Comparison of ENCODE assay signal across 12 cellular contexts in genomic region chr11:460331-461199, GRCh38. TPM values are rescaled to one million over a fixed set of nuclear protein-coding genes. Genes with fewer than 3 reads are reported as not detected.
DNase-seq lines count a peak whose midpoint lies in the region; TF ChIP-seq lines count a peak whose summit lies in the region.
"Had no signal": no experiment of that assay in that cellular context is flagged by ENCODE, and none has a peak within 500 bp of the region (broad histone marks: within the 10 kb centered on the region; RNA-seq: fewer than 3 reads in every experiment).

No MANE protein-coding gene starts in this region.

- no peaks in the 10 kb centered on the region for H4K20me1 ChIP-seq in GM23248 (ENCODE audit: insufficient read depth)

- no peak overlapping the region for H3K14ac ChIP-seq in mesenchymal stem cell (ENCODE audit: low read length in 2 of 2)

- TF ChIP-seq CTCF in coronary artery (IDR thresholded peaks at IDR 0.05) = no peak

- H2BK120ac ChIP-seq in mesenchymal stem cell (ENCODE audit: low read depth, low read length) = no peak overlapping the region

- H3K9me3 ChIP-seq in GM23248 (ENCODE audit: low read depth) (no peaks in the 10 kb centered on the region), mesenchymal stem cell (ENCODE audit: control insufficient read depth, low read length) (no peaks in the 10 kb centered on the region)

- H4K91ac ChIP-seq in mesenchymal stem cell (ENCODE audit: low read length) = no peak overlapping the region

- no peaks in the 10 kb centered on the region for H3K9me2 ChIP-seq in GM23248 (ENCODE audit: insufficient read depth)

- H3K79me1 ChIP-seq in mesenchymal stem cell (replicated peaks; ENCODE audit: low read length, poor library complexity, severe bottlenecking) = peaks cover 33% of the 10 kb centered on the region

- H3K79me2 ChIP-seq in GM23248 (ENCODE audit: insufficient read depth) = peaks cover 44% of the 10 kb centered on the region

- H2AK5ac ChIP-seq in mesenchymal stem cell (ENCODE audit: low read length, severe bottlenecking) = peak overlapping the region; percentile 11

- H3K4me1 ChIP-seq in GM23248 (ENCODE audit: insufficient read depth) (no peaks in the 10 kb centered on the region), mesenchymal stem cell (ENCODE audit: control insufficient read depth, insufficient read depth, low read depth, low read length) (peaks cover 37% of the 10 kb centered on the region)

- WGBS in GM23248 (ENCODE audit: low coverage in 1 of 2, low lambda C conversion rate in 2 of 2, missing lambda C conversion rate in 2 of 2), 2 experiments = 92 to 95% methylated on average over 41 of the region's 41 CpGs
- WGBS in mesenchymal stem cell = 96% methylated on average over 41 of the region's 41 CpGs

- no peak overlapping the region for H2BK12ac ChIP-seq in mesenchymal stem cell (ENCODE audit: low read length in 2 of 2)

- H3K36me3 ChIP-seq in GM23248 (ENCODE audit: low read depth) (no peaks in the 10 kb centered on the region), mesenchymal stem cell (ENCODE audit: control insufficient read depth in 1 of 2, insufficient read depth in 2 of 2, low read depth in 1 of 2, low read length in 2 of 2) (peaks cover 34 to 53% of the 10 kb centered on the region in 2 experiments)

- DNase-seq in GM23248 (peak; percentile 13), coronary artery (ENCODE audit: low spot score) (no peak), mesenchymal stem cell (no peak), NCI-H2196 treated with DMSO at 0.1 percent for 48 hours (lab: John Stamatoyannopoulos, UW; ENCODE audit: unreplicated experiment) (no peak), NCI-H748 (lab: John Stamatoyannopoulos, UW; ENCODE audit: unreplicated experiment) (no peak), glomerular visceral epithelial cell (ENCODE audit: extremely low spot score) (no peak)
- DNase-seq: brain microvascular endothelial cell; NCI-H345; SHP77 treated with DMSO at 0.1 percent for 48 hours; stimulated activated CD4-positive, alpha-beta T cell treated with anti-CD3 and anti-CD28 coated beads, Interleukin-1b, Interleukin-23, amount 100 ng/mL, for 48 hours; WERI-Rb-1 had no signal

- H3K4ac ChIP-seq in mesenchymal stem cell (ENCODE audit: low read depth in 1 of 2, low read length in 2 of 2) = no peak overlapping the region

- no peak overlapping the region for H3K18ac ChIP-seq in mesenchymal stem cell (ENCODE audit: low read depth in 1 of 2, low read length in 2 of 2)

- H3K27ac ChIP-seq in GM23248 (no peak overlapping the region), coronary artery (peak overlapping the region; percentile 50 to 57), mesenchymal stem cell (ENCODE audit: low read length, poor library complexity, severe bottlenecking) (peak overlapping the region; percentile 61)
- H3K27ac ChIP-seq: brain microvascular endothelial cell, epithelial cell of prostate, WERI-Rb-1 had no signal

- no peaks in the 10 kb centered on the region for H3K27me3 ChIP-seq in GM23248 (replicated peaks; ENCODE audit: insufficient read depth)
- H3K27me3 ChIP-seq in mesenchymal stem cell (ENCODE audit: control insufficient read depth in 1 of 2, insufficient read depth in 1 of 2, low read length in 2 of 2) = no peaks in the 10 kb centered on the region
- H3K27me3 ChIP-seq: brain microvascular endothelial cell had no signal

- H3K23ac ChIP-seq in mesenchymal stem cell (ENCODE audit: low read length in 2 of 2) = no peak overlapping the region

- H4K8ac ChIP-seq in mesenchymal stem cell (ENCODE audit: low read length) = no peak overlapping the region

- in situ Hi-C loops in GM23248 (cut with MboI) = no loop called here

- H3K4me3 ChIP-seq in GM23248 (no peak overlapping the region), coronary artery (no peak overlapping the region), mesenchymal stem cell (ENCODE audit: insufficient read depth in 1 of 2, low read depth in 1 of 2, low read length in 2 of 2) (no peak overlapping the region)

- H2AFZ ChIP-seq in GM23248 = no peak overlapping the region
- H2AFZ ChIP-seq in mesenchymal stem cell (ENCODE audit: low read depth, low read length) = no peak overlapping the region

- no peak overlapping the region for H3K9ac ChIP-seq in GM23248
- no peak overlapping the region for H3K9ac ChIP-seq in mesenchymal stem cell (ENCODE audit: low read length)

- no peaks in the 10 kb centered on the region for H3F3A ChIP-seq in GM23248 (ENCODE audit: insufficient read depth)

- H3K4me2 ChIP-seq in GM23248 (ENCODE audit: unreplicated experiment) (no peak overlapping the region), mesenchymal stem cell (ENCODE audit: low read length, poor library complexity, severe bottlenecking) (peak overlapping the region; percentile 32)

- no peak overlapping the region for H2BK5ac ChIP-seq in mesenchymal stem cell (ENCODE audit: low read depth, low read length, poor library complexity, severe bottlenecking)

- no peak overlapping the region for H2BK15ac ChIP-seq in mesenchymal stem cell (ENCODE audit: low read depth, poor library complexity, severe bottlenecking)

RNA-seq across cellular contexts. Expression of gene PTDSS2, which starts 10.5 kb away (rescaled TPM):
- 29.2 and 44.1 TPM in 2 replicates for total RNA-seq in GM23248 (2014; rRNA removed; shearing (Covaris generic))
- 20.1 and 22.2 TPM in 2 replicates for polyA plus RNA-seq in GM23248 (2016; fragmentation: Nextera tagmentation; extraction: Ambion mirVana)
- polyA plus RNA-seq in mesenchymal stem cell (2013, experiment 1 of 2) = 25.0 TPM
- 26.7 TPM for polyA plus RNA-seq in mesenchymal stem cell (2013, experiment 2 of 2)

RNA-seq across cellular contexts. Expression of gene ANO9, which starts 18.8 kb away (rescaled TPM):
- total RNA-seq in GM23248 (2014; rRNA removed; shearing (Covaris generic)) = not detected in 2 replicates
- polyA plus RNA-seq in GM23248 (2016; fragmentation: Nextera tagmentation; extraction: Ambion mirVana) = not detected in 2 replicates
- polyA plus RNA-seq in mesenchymal stem cell (2013, experiment 1 of 2) = not detected
- 0.01 TPM for polyA plus RNA-seq in mesenchymal stem cell (2013, experiment 2 of 2)

RNA-seq across cellular contexts. Expression of gene SIGIRR, which starts 45.8 kb away (rescaled TPM):
- 17.7 and 28.3 TPM in 2 replicates for total RNA-seq in GM23248 (2014; rRNA removed; shearing (Covaris generic))
- 59.5 and 61.1 TPM in 2 replicates for polyA plus RNA-seq in GM23248 (2016; fragmentation: Nextera tagmentation; extraction: Ambion mirVana)
- 36.5 TPM for polyA plus RNA-seq in mesenchymal stem cell (2013, experiment 1 of 2)
- polyA plus RNA-seq in mesenchymal stem cell (2013, experiment 2 of 2) = 37.3 TPM

RNA-seq across cellular contexts. Expression of gene RNH1, which starts 46.5 kb away (rescaled TPM):
- total RNA-seq in GM23248 (2014; rRNA removed; shearing (Covaris generic)) = 680 and 751 TPM in 2 replicates
- 623 and 664 TPM in 2 replicates for polyA plus RNA-seq in GM23248 (2016; fragmentation: Nextera tagmentation; extraction: Ambion mirVana)
- polyA plus RNA-seq in mesenchymal stem cell (2013, experiment 1 of 2) = 114 TPM
- 114 TPM for polyA plus RNA-seq in mesenchymal stem cell (2013, experiment 2 of 2)
